Comparison of ENCODE assay signal across 15 cellular contexts in genomic region chr17:17866425-17866824, GRCh38. TPM values are rescaled to one million over a fixed set of nuclear protein-coding genes. Genes with fewer than 3 reads are reported as not detected.
A peak's percentile ranks its signal among the peaks of the same experiment; 100 is the strongest.
DNase-seq lines count a peak whose midpoint lies in the region; ATAC-seq and TF ChIP-seq lines count a peak whose summit lies in the region.
"Had no signal": no experiment of that assay in that cellular context is flagged by ENCODE, and none has a peak within 500 bp of the region (broad histone marks: within the 10 kb centered on the region; RNA-seq: fewer than 3 reads in every experiment).

No MANE protein-coding gene starts in this region.

- peaks cover 17% of the 10 kb centered on the region for H3K36me3 ChIP-seq in brain microvascular endothelial cell (replicated peaks)
- H3K36me3 ChIP-seq: BLaER1 had no signal

- H3K27ac ChIP-seq in right cardiac atrium (ENCODE audit: low read length) (no peak overlapping the region), foreskin keratinocyte (no peak overlapping the region), brain microvascular endothelial cell (no peak overlapping the region)
- H3K27ac ChIP-seq: BLaER1 had no signal

- WGBS in right cardiac atrium = 80% methylated on average over 3 of the region's 3 CpGs

- H3K27me3 ChIP-seq in right cardiac atrium (ENCODE audit: control insufficient read depth, insufficient read depth) (no peaks in the 10 kb centered on the region), foreskin keratinocyte (no peaks in the 10 kb centered on the region), brain microvascular endothelial cell (replicated peaks) (no peaks in the 10 kb centered on the region)
- H3K27me3 ChIP-seq: BLaER1 had no signal

- ATAC-seq in right cardiac atrium (no peak), foreskin keratinocyte (peak; percentile 14)

- DNase-seq in right cardiac atrium (peak in 2 of 3 donors; percentile 3 to 4), cardiac septum (ENCODE audit: low spot score) (no peak), foreskin keratinocyte (no peak), neural crest cell (ENCODE audit: low read depth, low spot score) (no peak), NCI-H1436 (lab: John Stamatoyannopoulos, UW) (no peak), brain microvascular endothelial cell (no peak)
- no peak for DNase-seq in activated CD8-positive, alpha-beta memory T cell treated with anti-CD3 and anti-CD28 coated beads for 24 hours
- DNase-seq: 8988T; AML-193; CD4-positive, CD25-positive, alpha-beta regulatory T cell; DMS53; GF-D8; HCEC 1CT; HFFc6 had no signal

- in situ Hi-C loops in brain microvascular endothelial cell (cut with HindIII; ENCODE audit: low pct_ligation_motif_present, low sequenced_read_pairs) = no loop called here

- H3K4me3 ChIP-seq in right cardiac atrium (ENCODE audit: low read length) = no peak overlapping the region
- no peak overlapping the region for H3K4me3 ChIP-seq in brain microvascular endothelial cell (ENCODE audit: low read depth, low read length)
- H3K4me3 ChIP-seq: BLaER1 had no signal

- no peaks in the 10 kb centered on the region for H3K36me3 Mint-ChIP-seq in neural crest cell (ENCODE audit: low read depth)

- H3K27ac Mint-ChIP-seq in neural crest cell (ENCODE audit: unreplicated experiment) = peak overlapping the region; percentile 19
- H3K27ac Mint-ChIP-seq: CD4-positive, CD25-positive, alpha-beta regulatory T cell; HFFc6 had no signal

- H3K9me3 ChIP-seq in right cardiac atrium (ENCODE audit: control insufficient read depth, low read length) = no peaks in the 10 kb centered on the region
- H3K9me3 ChIP-seq: BLaER1 had no signal

- H3K9me3 Mint-ChIP-seq in neural crest cell = no peaks in the 10 kb centered on the region
- H3K9me3 Mint-ChIP-seq: CD4-positive, CD25-positive, alpha-beta regulatory T cell; HFFc6 had no signal

- TF ChIP-seq CTCF in foreskin keratinocyte (conservative IDR thresholded peaks at IDR 0.05) (no peak), neural crest cell (conservative IDR thresholded peaks at IDR 0.05) (no peak), brain microvascular endothelial cell (IDR thresholded peaks at IDR 0.05; ENCODE audit: low read depth, low read length, missing control alignments) (no peak)

- H3K27me3 Mint-ChIP-seq in neural crest cell (ENCODE audit: low read depth) = no peaks in the 10 kb centered on the region
- H3K27me3 Mint-ChIP-seq: CD4-positive, CD25-positive, alpha-beta regulatory T cell had no signal

- H3K4me3 Mint-ChIP-seq in neural crest cell = no peak overlapping the region
- H3K4me3 Mint-ChIP-seq: CD4-positive, CD25-positive, alpha-beta regulatory T cell; HFFc6 had no signal

- peaks cover 39% of the 10 kb centered on the region for H3K4me1 Mint-ChIP-seq in neural crest cell

- H3K4me1 ChIP-seq in right cardiac atrium (ENCODE audit: control insufficient read depth, insufficient read depth, low read length) (peaks cover 8% of the 10 kb centered on the region), foreskin keratinocyte (no peaks in the 10 kb centered on the region)

- intact Hi-C loops in right cardiac atrium (cut with DNase I) = no loop called here
- intact Hi-C loops in cardiac septum (cut with DNase I) = no loop called here

RNA-seq across cellular contexts. Expression of gene SREBF1, which starts 29.6 kb away (rescaled TPM):
- 10 to 100 TPM; 28.7 to 41.6 (median 36.2) TPM for total RNA-seq in right cardiac atrium
- 45.7 TPM for polyA plus RNA-seq in right cardiac atrium
- 17.1 TPM for total RNA-seq in cardiac septum
- total RNA-seq in foreskin keratinocyte = 113 and 118 TPM in 2 replicates
- polyA plus RNA-seq in foreskin keratinocyte = 67.3 and 72.1 TPM in 2 replicates
- total RNA-seq in neural crest cell = 128 and 132 TPM in 2 replicates

Comparison
In these comparisons a context has a peak if more than half of its experiments do, and no peak if none do; other contexts are left out.
1. DNase-seq: peak in right cardiac atrium (2 of 3); none in cardiac septum (single experiment), foreskin keratinocyte (0 of 2), neural crest cell (single experiment), activated CD8-positive, alpha-beta memory T cell treated with anti-CD3 and anti-CD28 coated beads for 24 hours (single experiment), NCI-H1436 (single experiment) and brain microvascular endothelial cell (single experiment).